In genomic region chr1:110218739-110219138, GRCh38 we compare ENCODE assay signal across 2 cellular contexts.
TF ChIP-seq lines count a peak whose summit lies in the region.

No MANE protein-coding gene starts in this region.

TF ChIP-seq in A549, 52 proteins besides CTCF, POLR2A, EP300 and RAD21:
- TF ChIP-seq REST (IDR thresholded peaks at IDR 0.05) = peak; percentile 73
- TF ChIP-seq GATA3 (IDR thresholded peaks at IDR 0.05; ENCODE audit: borderline replicate concordance) = no peak
TF ChIP-seq in A549: peak in this region for 1.

TF ChIP-seq in HEK293, 187 proteins besides CTCF, POLR2A, EP300 and RAD21:
- peak; percentile 96 for TF ChIP-seq REST (tag by site-specific recombination; IDR thresholded peaks at IDR 0.05)
- TF ChIP-seq ZBTB17 (tag by site-specific recombination; IDR thresholded peaks at IDR 0.05) = no peak
